9 cellular contexts compared by ENCODE assay signal in the genomic region with DNA sequence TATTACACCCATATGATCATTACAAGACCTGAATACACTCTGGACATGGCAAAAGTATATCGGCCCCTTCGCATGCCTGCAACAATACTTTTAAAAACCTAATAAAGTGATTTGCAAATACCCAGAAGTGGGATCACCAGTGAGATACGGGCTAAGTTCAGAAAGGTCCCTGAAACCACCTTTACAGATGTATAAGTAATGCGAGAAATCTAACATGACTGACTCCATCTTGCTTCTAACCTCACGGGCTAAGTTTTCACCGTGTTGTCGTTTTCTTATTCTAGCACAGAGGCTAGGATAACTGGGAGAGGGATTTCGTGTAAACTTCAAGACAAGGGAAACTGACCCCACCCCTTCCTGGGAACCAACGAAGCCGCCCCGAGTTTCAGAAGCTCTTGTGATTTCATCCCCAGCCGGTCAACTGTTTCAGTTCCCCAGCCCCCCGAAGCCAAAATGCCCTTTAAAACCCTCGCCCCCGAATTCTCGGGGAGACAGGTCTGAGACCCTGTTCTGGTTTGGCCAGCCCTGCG. TPM values are rescaled to one million over a fixed set of nuclear protein-coding genes. Genes with fewer than 3 reads are reported as not detected.
A peak's percentile ranks its signal among the peaks of the same experiment; 100 is the strongest.
DNase-seq lines count a peak whose midpoint lies in the region; ATAC-seq and TF ChIP-seq lines count a peak whose summit lies in the region.
"Had no signal": no experiment of that assay in that cellular context is flagged by ENCODE, and none has a peak within 500 bp of the region (broad histone marks: within the 10 kb centered on the region; RNA-seq: fewer than 3 reads in every experiment).

No MANE protein-coding gene starts in this region.

- peak; percentile 28 for ATAC-seq in HG02678 (IDR thresholded peaks at IDR 0.05; ENCODE audit: unreplicated experiment)

- peaks cover 20 to 63% of the 10 kb centered on the region in 2 donors for H3K4me1 ChIP-seq in mucosa of rectum (ENCODE audit: control insufficient read depth in 2 of 2, insufficient read depth in 2 of 2, low read length in 2 of 2)

- H3K36me3 ChIP-seq in mucosa of rectum (ENCODE audit: control insufficient read depth in 2 of 2, insufficient read depth in 2 of 2, low read length in 2 of 2) = no peaks in the 10 kb centered on the region

- H3K9me3 ChIP-seq in mucosa of rectum (ENCODE audit: control insufficient read depth in 2 of 2, low read length in 2 of 2) = no peaks in the 10 kb centered on the region

- no peak for TF ChIP-seq CTCF in epithelial cell of proximal tubule (conservative IDR thresholded peaks at IDR 0.05; ENCODE audit: low read depth, low read length)

- peak overlapping the region; percentile 88 to 90 for H3K27ac ChIP-seq in mucosa of rectum (ENCODE audit: low read depth in 2 of 2, low read length in 2 of 2)
- H3K27ac ChIP-seq: 22Rv1 had no signal

- no peaks in the 10 kb centered on the region for H3K27me3 ChIP-seq in mucosa of rectum (ENCODE audit: control insufficient read depth in 2 of 2, insufficient read depth in 2 of 2, low read length in 2 of 2)

- DNase-seq in DMS 273 (lab: John Stamatoyannopoulos, UW; ENCODE audit: unreplicated experiment) = peak; percentile 53
- no peak for DNase-seq in DMS 273 treated with DMSO at 0.1 percent for 48 hours (lab: John Stamatoyannopoulos, UW)
- DNase-seq in SK-N-DZ (ENCODE audit: low spot score) = peak; percentile 11
- DNase-seq in epithelial cell of proximal tubule (ENCODE audit: low read depth) = no peak
- DNase-seq in germinal center (ENCODE audit: low spot score) = no peak
- DNase-seq in mesenteric fat pad (ENCODE audit: low spot score) = no peak

- peak overlapping the region; percentile 79 to 94 for H3K9ac ChIP-seq in mucosa of rectum (ENCODE audit: low read depth in 1 of 2, low read length in 2 of 2)

- peak overlapping the region; percentile 81 for H3K4me3 ChIP-seq in epithelial cell of proximal tubule (ENCODE audit: low read depth, low read length)
- H3K4me3 ChIP-seq in mucosa of rectum (ENCODE audit: low read length in 2 of 2) = peak overlapping the region; percentile 84 to 86

RNA-seq across cellular contexts. Expression of gene NEK3, which starts 0.7 kb away (rescaled TPM):
- 19.5 and 28.7 TPM in 2 replicates for polyA plus RNA-seq in SK-N-DZ (2014; cell fraction: cytosol; rRNA removed)
- polyA plus RNA-seq in SK-N-DZ (2014; cell fraction: nucleus; rRNA removed) = 56.7 and 57.4 TPM in 2 replicates
- total RNA-seq in epithelial cell of proximal tubule (9.0 and 22.4 TPM in 2 replicates), mesenteric fat pad (11.4 TPM)

RNA-seq across cellular contexts. Expression of gene NEK5, which starts 29.8 kb away (rescaled TPM):
- not detected in 2 replicates for polyA plus RNA-seq in SK-N-DZ (2014; cell fraction: cytosol; rRNA removed)
- polyA plus RNA-seq in SK-N-DZ (2014; cell fraction: nucleus; rRNA removed) = not detected in 2 replicates
- total RNA-seq in epithelial cell of proximal tubule = 0.14 TPM in 1 of 2 replicates, not detected in the other
- not detected for total RNA-seq in mesenteric fat pad

Comparison
In these comparisons a context has a peak if more than half of its experiments do, and no peak if none do; other contexts are left out.
1. DNase-seq: peak in DMS 273 (single experiment) and SK-N-DZ (single experiment); none in DMS 273 treated with DMSO at 0.1 percent for 48 hours (single experiment), epithelial cell of proximal tubule (single experiment), germinal center (single experiment) and mesenteric fat pad (single experiment).